14 cellular contexts compared by ENCODE assay signal in the genomic region with DNA sequence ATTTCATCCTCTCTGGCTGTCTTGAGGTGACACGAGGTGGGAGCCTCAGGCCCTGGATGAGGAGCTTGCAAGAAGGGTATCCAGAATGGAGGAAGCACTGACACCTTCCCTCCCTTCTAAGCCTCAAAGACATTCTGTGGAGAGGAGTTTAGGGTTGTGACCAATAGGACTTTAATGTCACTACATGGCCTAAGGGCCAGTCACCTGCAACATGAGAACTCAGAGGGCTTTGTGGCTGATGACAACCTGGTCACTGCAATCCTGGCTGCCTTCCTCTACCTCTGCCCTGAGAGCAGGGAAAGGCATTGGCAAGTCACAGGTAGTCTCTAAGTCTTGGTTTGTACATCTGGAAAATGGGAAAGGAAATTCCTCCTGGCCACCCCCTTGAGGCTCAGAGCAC. TPM values are rescaled to one million over a fixed set of nuclear protein-coding genes. Genes with fewer than 3 reads are reported as not detected.
DNase-seq lines count a peak whose midpoint lies in the region; ATAC-seq and TF ChIP-seq lines count a peak whose summit lies in the region.
"Had no signal": no experiment of that assay in that cellular context is flagged by ENCODE, and none has a peak within 500 bp of the region (broad histone marks: within the 10 kb centered on the region; RNA-seq: fewer than 3 reads in every experiment).

No MANE protein-coding gene starts in this region.

- H3K36me3 Mint-ChIP-seq in activated T-helper 1 cell treated with anti-CD3 and anti-CD28 coated beads, Interleukin-12 subunit alpha, Interleukin-12 subunit beta, Interleukin-2, Interleukin-4 antibody, amounts not matched to agents 30 ng/mL and 10 ng/mL and 1 ng/mL, durations not matched to agents 14 hours and 24 hours and 36 hours (ENCODE audit: low read depth), result peaks cover 2% of the 10 kb centered on the region
- peaks cover 2% of the 10 kb centered on the region for H3K36me3 Mint-ChIP-seq in memory B cell

- DNase-seq in left ventricle myocardium superior (peak; percentile 3), heart left ventricle (no peak), memory B cell (ENCODE audit: low spot score in 2 of 2) (no peak), upper lobe of left lung (no peak), EL (no peak)
- no peak for DNase-seq in activated T-helper 1 cell treated with anti-CD3 and anti-CD28 coated beads, Interleukin-12 subunit alpha, Interleukin-12 subunit beta, Interleukin-2, Interleukin-4 antibody, amounts not matched to agents 30 ng/mL and 10 ng/mL and 1 ng/mL, durations not matched to agents 14 hours and 24 hours and 36 hours (ENCODE audit: low spot score)
- DNase-seq: mesenchymal stem cell; NCI-H1092 treated with DMSO at 0.1 percent for 48 hours; NCI-H226; stimulated activated CD4-positive, alpha-beta T cell treated with anti-CD3 and anti-CD28 coated beads, Interleukin-15, amount 100 ng/mL, for 24 hours had no signal

- H3K4me3 ChIP-seq in heart left ventricle (no peak overlapping the region), upper lobe of left lung (no peak overlapping the region)
- H3K4me3 ChIP-seq: cardiac muscle cell had no signal

- H3K27me3 Mint-ChIP-seq in activated T-helper 1 cell treated with anti-CD3 and anti-CD28 coated beads, Interleukin-12 subunit alpha, Interleukin-12 subunit beta, Interleukin-2, Interleukin-4 antibody, amounts not matched to agents 30 ng/mL and 10 ng/mL and 1 ng/mL, durations not matched to agents 14 hours and 24 hours and 36 hours (ENCODE audit: insufficient read depth), result no peaks in the 10 kb centered on the region
- H3K27me3 Mint-ChIP-seq in memory B cell, result no peaks in the 10 kb centered on the region

- peak overlapping the region; percentile 85 for H3K27ac Mint-ChIP-seq in activated T-helper 1 cell treated with anti-CD3 and anti-CD28 coated beads, Interleukin-12 subunit alpha, Interleukin-12 subunit beta, Interleukin-2, Interleukin-4 antibody, amounts not matched to agents 30 ng/mL and 10 ng/mL and 1 ng/mL, durations not matched to agents 14 hours and 24 hours and 36 hours
- peak overlapping the region; percentile 95 for H3K27ac Mint-ChIP-seq in memory B cell

- TF ChIP-seq POLR2A in heart left ventricle (IDR thresholded peaks at IDR 0.05) (no peak), upper lobe of left lung (IDR thresholded peaks at IDR 0.05) (no peak)

- no peak for TF ChIP-seq EP300 in upper lobe of left lung (IDR thresholded peaks at IDR 0.05)

- TF ChIP-seq CTCF in heart left ventricle (IDR thresholded peaks at IDR 0.05), result no peak
- no peak for TF ChIP-seq CTCF in upper lobe of left lung (IDR thresholded peaks at IDR 0.05)

- WGBS in heart left ventricle, 4 donors, result 74 to 92% (median 79%) methylated on average over 1 of the region's 1 CpG
- 86 to 87% methylated on average over 1 of the region's 1 CpG for WGBS in upper lobe of left lung, 2 donors

- H3K9me3 Mint-ChIP-seq in activated T-helper 1 cell treated with anti-CD3 and anti-CD28 coated beads, Interleukin-12 subunit alpha, Interleukin-12 subunit beta, Interleukin-2, Interleukin-4 antibody, amounts not matched to agents 30 ng/mL and 10 ng/mL and 1 ng/mL, durations not matched to agents 14 hours and 24 hours and 36 hours, result no peaks in the 10 kb centered on the region
- no peaks in the 10 kb centered on the region for H3K9me3 Mint-ChIP-seq in memory B cell

- intact Hi-C loops in left ventricle myocardium superior (cut with micrococcal nuclease) (no loop called here), heart left ventricle (cut with DNase I) (loop anchor here in 1 of 10 donors (5.0 kb wide), 1 partner anchor 281 kb away; the partner anchor contains the start of gene PATZ1)
- intact Hi-C loops in activated T-helper 1 cell treated with anti-CD3 and anti-CD28 coated beads, Interleukin-12 subunit alpha, Interleukin-12 subunit beta, Interleukin-2, Interleukin-4 antibody, amounts not matched to agents 30 ng/mL and 10 ng/mL and 1 ng/mL, durations not matched to agents 14 hours and 24 hours and 36 hours (cut with micrococcal nuclease), result no loop called here

- H3K27me3 ChIP-seq in heart left ventricle (no peaks in the 10 kb centered on the region), upper lobe of left lung (no peaks in the 10 kb centered on the region)
- H3K27me3 ChIP-seq: cardiac muscle cell had no signal

- peaks cover 0 to 15% (median 0%) of the 10 kb centered on the region in 9 donors for H3K36me3 ChIP-seq in heart left ventricle
- peaks cover 0 to 14% (median 4%) of the 10 kb centered on the region in 4 donors for H3K36me3 ChIP-seq in upper lobe of left lung
- H3K36me3 ChIP-seq: cardiac muscle cell had no signal

- no peaks in the 10 kb centered on the region for H3K9me3 ChIP-seq in heart left ventricle
- no peaks in the 10 kb centered on the region for H3K9me3 ChIP-seq in upper lobe of left lung

- H3K4me1 Mint-ChIP-seq in activated T-helper 1 cell treated with anti-CD3 and anti-CD28 coated beads, Interleukin-12 subunit alpha, Interleukin-12 subunit beta, Interleukin-2, Interleukin-4 antibody, amounts not matched to agents 30 ng/mL and 10 ng/mL and 1 ng/mL, durations not matched to agents 14 hours and 24 hours and 36 hours (ENCODE audit: low read depth), result peaks cover 51% of the 10 kb centered on the region
- H3K4me1 Mint-ChIP-seq in memory B cell, result peaks cover 42% of the 10 kb centered on the region

- peak overlapping the region; percentile 87 for H3K4me3 Mint-ChIP-seq in activated T-helper 1 cell treated with anti-CD3 and anti-CD28 coated beads, Interleukin-12 subunit alpha, Interleukin-12 subunit beta, Interleukin-2, Interleukin-4 antibody, amounts not matched to agents 30 ng/mL and 10 ng/mL and 1 ng/mL, durations not matched to agents 14 hours and 24 hours and 36 hours
- peak overlapping the region; percentile 51 for H3K4me3 Mint-ChIP-seq in memory B cell

- H3K27ac ChIP-seq in heart left ventricle, result peak overlapping the region in 2 of 12 donors; percentile 31 to 61
- peak overlapping the region; percentile 56 to 94 (median 73) for H3K27ac ChIP-seq in upper lobe of left lung
- H3K27ac ChIP-seq: cardiac muscle cell, epithelial cell of prostate had no signal

- H3K4me1 ChIP-seq in heart left ventricle (peaks cover 3 to 69% (median 44%) of the 10 kb centered on the region in 12 donors), upper lobe of left lung (peaks cover 50 to 75% (median 55%) of the 10 kb centered on the region in 4 donors)

- ATAC-seq in left ventricle myocardium superior (no peak), heart left ventricle (no peak), memory B cell (ENCODE audit: low read depth) (no peak), upper lobe of left lung (ENCODE audit: low FRiP score in 2 of 2) (no peak), GM19467 (IDR thresholded peaks at IDR 0.05; ENCODE audit: unreplicated experiment) (no peak), GM18861 (IDR thresholded peaks at IDR 0.05; ENCODE audit: unreplicated experiment) (no peak)

RNA-seq across cellular contexts. Expression of gene PISD, which starts 33.7 kb away (rescaled TPM):
- total RNA-seq in left ventricle myocardium superior (15.1 TPM), heart left ventricle (10 to 100 TPM; 13.1 to 38.1 (median 17.0) TPM), upper lobe of left lung (10 to 100 TPM; 18.4 to 81.8 (median 53.9) TPM)
- polyA plus RNA-seq in heart left ventricle, result 10 to 100 TPM; 12.3 to 17.7 TPM
- total RNA-seq in activated T-helper 1 cell treated with anti-CD3 and anti-CD28 coated beads, Interleukin-12 subunit alpha, Interleukin-12 subunit beta, Interleukin-2, Interleukin-4 antibody, amounts not matched to agents 30 ng/mL and 10 ng/mL and 1 ng/mL, durations not matched to agents 14 hours and 24 hours and 36 hours, result 43.8 and 43.9 TPM in 2 replicates
